Comparison of ENCODE assay signal across 26 cellular contexts in genomic region chr4:58734030-58734673, GRCh38.
DNase-seq lines count a peak whose midpoint lies in the region; ATAC-seq and TF ChIP-seq lines count a peak whose summit lies in the region.
"Had no signal": no experiment of that assay in that cellular context is flagged by ENCODE, and none has a peak within 500 bp of the region (broad histone marks: within the 10 kb centered on the region; RNA-seq: fewer than 3 reads in every experiment).

No MANE protein-coding gene starts in this region.

- ATAC-seq in GM18858 (IDR thresholded peaks at IDR 0.05; ENCODE audit: unreplicated experiment) (peak; percentile 50), GM23338 (no peak), right lobe of liver (no peak)
- ATAC-seq: activated CD4-positive, CD25-positive, alpha-beta regulatory T cell treated with anti-CD3 and anti-CD28 coated beads, Interleukin-2, amount 50 U/mL, for 24 hours; activated naive CD8-positive, alpha-beta T cell treated with anti-CD3 and anti-CD28 coated beads, Interleukin-2, amount 50 U/mL, for 24 hours; activated T-helper 17 cell treated with anti-CD3 and anti-CD28 coated beads, Interleukin-2, amount 50 U/mL, for 72 hours; left lobe of liver; right cardiac atrium had no signal

- no peaks in the 10 kb centered on the region for H3K79me2 ChIP-seq in GM23338 (replicated peaks; ENCODE audit: insufficient read depth)
- H3K79me2 ChIP-seq in MM.1S (ENCODE audit: low read length) = no peaks in the 10 kb centered on the region

- no peaks in the 10 kb centered on the region for H3K36me3 Mint-ChIP-seq in GM23338 (ENCODE audit: low read depth)
- H3K36me3 Mint-ChIP-seq: CD14-positive monocyte had no signal

- DNase-seq in GM23338 (ENCODE audit: low spot score) (no peak), MM.1S (peak; percentile 64), choroid plexus epithelial cell (ENCODE audit: low read depth) (peak; percentile 13), right lobe of liver (no peak), SKM-1 (lab: John Stamatoyannopoulos, UW; ENCODE audit: unreplicated experiment) (no peak), DMS114 treated with DMSO at 0.1 percent for 48 hours (lab: John Stamatoyannopoulos, UW; ENCODE audit: unreplicated experiment) (no peak)
- no peak for DNase-seq in stimulated activated CD4-positive, alpha-beta T cell treated with anti-CD3 and anti-CD28 coated beads, Interleukin-15, amount 100 ng/mL, for 24 hours
- DNase-seq: activated naive CD8-positive, alpha-beta T cell treated with anti-CD3 and anti-CD28 coated beads, Interleukin-2, amount 50 U/mL, for 24 hours; DMS53; dorsolateral prefrontal cortex; HFFc6; MV-4-11; NCI-H2029; right cardiac atrium; SHP77 treated with DMSO at 0.1 percent for 48 hours; stomach; T-helper 2 cell; upper lobe of left lung had no signal

- H3K27ac ChIP-seq in GM23338 (ENCODE audit: low read depth) = no peak overlapping the region
- H3K27ac ChIP-seq in MM.1S (ENCODE audit: low read length) = peak overlapping the region; percentile 51; the same call in 1 of the 2 replicates
- no peak overlapping the region for H3K27ac ChIP-seq in right lobe of liver
- H3K27ac ChIP-seq: cardiac muscle cell, dorsolateral prefrontal cortex, HL-60, neutrophil, stomach, upper lobe of left lung had no signal

- H3K27me3 ChIP-seq in GM23338 (ENCODE audit: insufficient read depth) (no peaks in the 10 kb centered on the region), MM.1S (replicated peaks; ENCODE audit: insufficient read depth, low read length) (no peaks in the 10 kb centered on the region), right lobe of liver (no peaks in the 10 kb centered on the region)
- H3K27me3 ChIP-seq: cardiac muscle cell, dorsolateral prefrontal cortex, neutrophil, stomach, upper lobe of left lung had no signal

- H3K4me1 Mint-ChIP-seq in GM23338 = no peaks in the 10 kb centered on the region
- H3K4me1 Mint-ChIP-seq: activated naive CD8-positive, alpha-beta T cell treated with anti-CD3 and anti-CD28 coated beads, Interleukin-2, amount 50 U/mL, for 24 hours; activated T-helper 17 cell treated with anti-CD3 and anti-CD28 coated beads, Interleukin-2, amount 50 U/mL, for 72 hours; CD14-positive monocyte had no signal

- H3F3A ChIP-seq in GM23338 (replicated peaks; ENCODE audit: low read depth) = no peaks in the 10 kb centered on the region
- H3F3A ChIP-seq in MM.1S (ENCODE audit: insufficient read depth, low read length) = no peaks in the 10 kb centered on the region; the same call in 1 of the 2 replicates

- TF ChIP-seq CTCF in GM23338 (conservative IDR thresholded peaks at IDR 0.05; ENCODE audit: low read depth in 2 of 2) = no peak
- no peak for TF ChIP-seq CTCF in MM.1S (IDR thresholded peaks at IDR 0.05; ENCODE audit: low read length)
- no peak for TF ChIP-seq CTCF in choroid plexus epithelial cell (conservative IDR thresholded peaks at IDR 0.05; ENCODE audit: low read depth, low read length)
- no peak for TF ChIP-seq CTCF in right lobe of liver (IDR thresholded peaks at IDR 0.05)

- peaks cover 2% of the 10 kb centered on the region for H3K27me3 Mint-ChIP-seq in GM23338 (ENCODE audit: insufficient read depth, low read depth, poor library complexity)
- H3K27me3 Mint-ChIP-seq: activated naive CD8-positive, alpha-beta T cell treated with anti-CD3 and anti-CD28 coated beads, Interleukin-2, amount 50 U/mL, for 24 hours; activated T-helper 17 cell treated with anti-CD3 and anti-CD28 coated beads, Interleukin-2, amount 50 U/mL, for 72 hours had no signal

- H3K4me2 ChIP-seq in GM23338 (no peak overlapping the region), MM.1S (ENCODE audit: low read depth, low read length) (no peak overlapping the region)

- no peaks in the 10 kb centered on the region for H3K9me2 ChIP-seq in GM23338 (ENCODE audit: insufficient read depth)
- H3K9me2 ChIP-seq in MM.1S (replicated peaks; ENCODE audit: insufficient read depth, low read length) = no peaks in the 10 kb centered on the region

- H3K4me3 ChIP-seq in GM23338 (no peak overlapping the region), MM.1S (ENCODE audit: low read length) (no peak overlapping the region), choroid plexus epithelial cell (ENCODE audit: low read depth, low read length) (no peak overlapping the region), right lobe of liver (no peak overlapping the region)
- H3K4me3 ChIP-seq: cardiac muscle cell, dorsolateral prefrontal cortex, stomach, upper lobe of left lung had no signal

- H3K9me3 ChIP-seq in MM.1S (replicated peaks; ENCODE audit: insufficient read depth, low read length) (no peaks in the 10 kb centered on the region), right lobe of liver (no peaks in the 10 kb centered on the region)
- H3K9me3 ChIP-seq: neutrophil, stomach, upper lobe of left lung had no signal

- H2AFZ ChIP-seq in GM23338 (peak overlapping the region; percentile 83), MM.1S (ENCODE audit: low read length) (peak overlapping the region; percentile 43; the same call in 1 of the 2 replicates)

- no peak for TF ChIP-seq POLR2A in right lobe of liver (IDR thresholded peaks at IDR 0.05)

- H3K4me1 ChIP-seq in GM23338 (ENCODE audit: insufficient read depth) = no peaks in the 10 kb centered on the region
- 0 out of 2 replicates have a peak, but pooled peaks cover 8% of the 10 kb centered on the region for H3K4me1 ChIP-seq in MM.1S (ENCODE audit: low read length)
- H3K4me1 ChIP-seq in right lobe of liver = no peaks in the 10 kb centered on the region
- H3K4me1 ChIP-seq: stomach, upper lobe of left lung had no signal

- H3K27ac Mint-ChIP-seq in GM23338 = no peak overlapping the region
- H3K27ac Mint-ChIP-seq: activated naive CD8-positive, alpha-beta T cell treated with anti-CD3 and anti-CD28 coated beads, Interleukin-2, amount 50 U/mL, for 24 hours; activated T-helper 17 cell treated with anti-CD3 and anti-CD28 coated beads, Interleukin-2, amount 50 U/mL, for 72 hours; CD14-positive monocyte; HFFc6 had no signal

- no peak overlapping the region for H3K9ac ChIP-seq in MM.1S (ENCODE audit: low read length)

- WGBS in right lobe of liver (ENCODE audit: insufficient coverage, low coverage, low lambda C conversion rate, missing lambda C conversion rate) = 58% methylated on average over 1 of the region's 1 CpG

- H4K20me1 ChIP-seq in GM23338 (replicated peaks; ENCODE audit: insufficient read depth) (no peaks in the 10 kb centered on the region), MM.1S (ENCODE audit: insufficient read depth, low read length) (no peaks in the 10 kb centered on the region)

- no peaks in the 10 kb centered on the region for H3K9me3 Mint-ChIP-seq in GM23338

- H3K36me3 ChIP-seq in GM23338 (ENCODE audit: insufficient read depth) (no peaks in the 10 kb centered on the region), MM.1S (replicated peaks; ENCODE audit: insufficient read depth, low read length) (no peaks in the 10 kb centered on the region), right lobe of liver (no peaks in the 10 kb centered on the region)
- H3K36me3 ChIP-seq: cardiac muscle cell, neutrophil, stomach, upper lobe of left lung had no signal

- no peak overlapping the region for H3K4me3 Mint-ChIP-seq in GM23338
- H3K4me3 Mint-ChIP-seq: activated naive CD8-positive, alpha-beta T cell treated with anti-CD3 and anti-CD28 coated beads, Interleukin-2, amount 50 U/mL, for 24 hours; activated T-helper 17 cell treated with anti-CD3 and anti-CD28 coated beads, Interleukin-2, amount 50 U/mL, for 72 hours; CD14-positive monocyte; HFFc6 had no signal

- intact Hi-C loops in right lobe of liver (cut with DNase I) = no loop called here

TF ChIP-seq in GM23338, 12 proteins besides CTCF, POLR2A, EP300 and RAD21 (continues in another document):
- no peak for TF ChIP-seq REST (IDR thresholded peaks at IDR 0.05; ENCODE audit: unreplicated experiment)
- TF ChIP-seq JUNB (IDR thresholded peaks at IDR 0.05; ENCODE audit: unreplicated experiment) = no peak
- TF ChIP-seq, protein P1, sequence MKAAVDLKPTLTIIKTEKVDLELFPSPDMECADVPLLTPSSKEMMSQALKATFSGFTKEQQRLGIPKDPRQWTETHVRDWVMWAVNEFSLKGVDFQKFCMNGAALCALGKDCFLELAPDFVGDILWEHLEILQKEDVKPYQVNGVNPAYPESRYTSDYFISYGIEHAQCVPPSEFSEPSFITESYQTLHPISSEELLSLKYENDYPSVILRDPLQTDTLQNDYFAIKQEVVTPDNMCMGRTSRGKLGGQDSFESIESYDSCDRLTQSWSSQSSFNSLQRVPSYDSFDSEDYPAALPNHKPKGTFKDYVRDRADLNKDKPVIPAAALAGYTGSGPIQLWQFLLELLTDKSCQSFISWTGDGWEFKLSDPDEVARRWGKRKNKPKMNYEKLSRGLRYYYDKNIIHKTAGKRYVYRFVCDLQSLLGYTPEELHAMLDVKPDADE (IDR thresholded peaks at IDR 0.05) = no peak
- no peak for TF ChIP-seq STAT1 (IDR thresholded peaks at IDR 0.05; ENCODE audit: unreplicated experiment)
- TF ChIP-seq POLR2AphosphoS5 (IDR thresholded peaks at IDR 0.05; ENCODE audit: low read depth) = no peak
- TF ChIP-seq ZNF114 (CRISPR knock-in tag; IDR thresholded peaks at IDR 0.05) = no peak
- no peak for TF ChIP-seq NANOG (IDR thresholded peaks at IDR 0.05; ENCODE audit: borderline replicate concordance)
- TF ChIP-seq EZH2phosphoT487 (IDR thresholded peaks at IDR 0.05; ENCODE audit: unreplicated experiment) = no peak

Comparison
In these comparisons a context has a peak if more than half of its experiments do, and no peak if none do; other contexts are left out.
1. DNase-seq: peak in MM.1S (single experiment) and choroid plexus epithelial cell (single experiment); none in GM23338 (single experiment), right lobe of liver (0 of 3), stimulated activated CD4-positive, alpha-beta T cell treated with anti-CD3 and anti-CD28 coated beads, Interleukin-15, amount 100 ng/mL, for 24 hours (single experiment), SKM-1 (single experiment) and DMS114 treated with DMSO at 0.1 percent for 48 hours (single experiment).